23 cellular contexts compared by ENCODE assay signal in genomic region chr6:152218887-152219286, GRCh38.
"Had no signal": no experiment of that assay in that cellular context is flagged by ENCODE, and none has a peak within 500 bp of the region (broad histone marks: within the 10 kb centered on the region; RNA-seq: fewer than 3 reads in every experiment).

No MANE protein-coding gene starts in this region.

- H3K27ac ChIP-seq: adrenal gland, ascending aorta, brain microvascular endothelial cell, sigmoid colon, transverse colon had no signal

- H3K4me1 ChIP-seq: adrenal gland, ascending aorta, sigmoid colon, transverse colon had no signal

- H3K4me3 ChIP-seq: adrenal gland, ascending aorta, left ventricle myocardium inferior, sigmoid colon, smooth muscle cell, transverse colon had no signal

- ATAC-seq: activated CD8-positive, alpha-beta T cell treated with anti-CD3 and anti-CD28 coated beads, Interleukin-2, amount 10 ng/mL, durations not matched to agents 7 days and 5 days; activated T-helper 17 cell treated with anti-CD3 and anti-CD28 coated beads, Interleukin-2, amount 50 U/mL, for 72 hours; naive thymus-derived CD8-positive, alpha-beta T cell; stimulated activated naive B cell treated with anti-CD40 and anti-IgM and Interleukin-4, amounts not matched to agents 10 μg/mL and 1 μg/mL and 100 μg/mL, for 72 hours had no signal

- H3K27me3 ChIP-seq: adrenal gland, ascending aorta, brain microvascular endothelial cell, sigmoid colon, transverse colon had no signal

- DNase-seq: activated CD4-positive, alpha-beta T cell treated with anti-CD3 and anti-CD28 coated beads for 1 hour; activated CD4-positive, alpha-beta T cell treated with anti-CD3 and anti-CD28 coated beads, Interleukin-2, amount 50 U/mL, for 1 hour; activated CD8-positive, alpha-beta T cell treated with anti-CD3 and anti-CD28 coated beads, Interleukin-2, amount 10 ng/mL, durations not matched to agents 7 days and 5 days; activated naive CD4-positive, alpha-beta T cell; activated T-cell treated with anti-CD3 and anti-CD28 coated beads, Interleukin-2, amount 50 U/mL, for 1 hour; adrenal gland; brain microvascular endothelial cell; central memory CD4-positive, alpha-beta T cell; dermis blood vessel endothelial cell; effector CD8-positive, alpha-beta T cell; erythroblast; foreskin fibroblast; immature natural killer cell; left ventricle myocardium inferior; naive thymus-derived CD8-positive, alpha-beta T cell; retina; sigmoid colon; stimulated activated CD4-positive, alpha-beta T cell treated with anti-CD3 and anti-CD28 coated beads, Interleukin-15, amount 100 ng/mL, for 24 hours; stimulated activated naive B cell treated with anti-CD40 and anti-IgM and Interleukin-4, amounts not matched to agents 10 μg/mL and 1 μg/mL and 100 μg/mL, for 72 hours; transverse colon had no signal
